Comparison of ENCODE assay signal across 11 cellular contexts in the genomic region with DNA sequence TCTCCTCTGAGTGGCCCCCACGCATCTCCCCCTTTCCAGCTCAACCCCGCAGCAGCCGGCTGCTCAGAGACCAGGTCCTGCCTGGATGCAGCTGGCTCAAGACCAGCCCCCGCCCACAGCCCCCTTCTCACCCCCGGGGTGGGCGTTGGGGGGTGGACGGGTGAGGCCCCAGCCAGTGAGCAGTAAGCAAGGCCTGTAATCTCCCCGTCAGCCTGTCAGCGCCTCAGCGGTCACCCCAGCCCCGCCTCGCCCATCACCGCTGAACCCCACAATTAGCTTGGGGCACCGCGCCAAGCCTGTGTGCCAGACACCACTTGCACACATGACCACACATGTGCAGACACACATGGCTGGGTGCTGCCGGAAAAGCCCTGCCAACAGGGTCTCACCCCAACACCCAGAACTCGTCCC. TPM values are rescaled to one million over a fixed set of nuclear protein-coding genes. Genes with fewer than 3 reads are reported as not detected.
A peak's percentile ranks its signal among the peaks of the same experiment; 100 is the strongest.
DNase-seq lines count a peak whose midpoint lies in the region; ATAC-seq and TF ChIP-seq lines count a peak whose summit lies in the region.
"Had no signal": no experiment of that assay in that cellular context is flagged by ENCODE, and none has a peak within 500 bp of the region (broad histone marks: within the 10 kb centered on the region; RNA-seq: fewer than 3 reads in every experiment).

No MANE protein-coding gene starts in this region.

- H3K27ac Mint-ChIP-seq in chondrocyte (ENCODE audit: unreplicated experiment) (peak overlapping the region; percentile 57), naive B cell (peak overlapping the region in 3 of 6 donors; percentile 34 to 88 (median 42))
- H3K27ac Mint-ChIP-seq in activated naive CD8-positive, alpha-beta T cell treated with anti-CD3 and anti-CD28 coated beads for 36 hours: no peak overlapping the region
- H3K27ac Mint-ChIP-seq in naive thymus-derived CD8-positive, alpha-beta T cell: no peak overlapping the region

- no peak for TF ChIP-seq CTCF in 22Rv1 (IDR thresholded peaks at IDR 0.05)
- no peak for TF ChIP-seq CTCF in chondrocyte (IDR thresholded peaks at IDR 0.05)

- no peaks in the 10 kb centered on the region for H3K9me3 ChIP-seq in Karpas-422 (ENCODE audit: low read length)
- H3K9me3 ChIP-seq: left lung had no signal

- H3K36me3 ChIP-seq in Karpas-422 (ENCODE audit: insufficient read depth, low read length): no peaks in the 10 kb centered on the region

- H3K27ac ChIP-seq in 22Rv1 (0 out of 2 replicates have a peak overlapping the region, but pooled peaks have one; percentile 95), Karpas-422 (ENCODE audit: low read length) (no peak overlapping the region)

- ATAC-seq in naive B cell (ENCODE audit: low read depth in 2 of 2): peak; percentile 63 to 68
- ATAC-seq in naive thymus-derived CD8-positive, alpha-beta T cell: no peak

- H3K9me3 Mint-ChIP-seq in chondrocyte (ENCODE audit: low read depth) (no peaks in the 10 kb centered on the region), naive B cell (no peaks in the 10 kb centered on the region)
- H3K9me3 Mint-ChIP-seq in activated naive CD8-positive, alpha-beta T cell treated with anti-CD3 and anti-CD28 coated beads for 36 hours: no peaks in the 10 kb centered on the region
- H3K9me3 Mint-ChIP-seq in naive thymus-derived CD8-positive, alpha-beta T cell: peaks cover 0 to 1% (median 0%) of the 10 kb centered on the region in 9 donors

- H3K27me3 Mint-ChIP-seq in chondrocyte (ENCODE audit: low read depth) (no peaks in the 10 kb centered on the region), naive B cell (peaks cover 6 to 47% (median 7%) of the 10 kb centered on the region in 3 donors)
- peaks cover 22% of the 10 kb centered on the region for H3K27me3 Mint-ChIP-seq in activated naive CD8-positive, alpha-beta T cell treated with anti-CD3 and anti-CD28 coated beads for 36 hours
- H3K27me3 Mint-ChIP-seq in naive thymus-derived CD8-positive, alpha-beta T cell: peaks cover 4 to 43% (median 5%) of the 10 kb centered on the region in 5 donors

- H3K4me1 Mint-ChIP-seq in chondrocyte (ENCODE audit: low read depth): peaks cover 75% of the 10 kb centered on the region
- peaks cover 54 to 55% (median 54%) of the 10 kb centered on the region in 3 donors for H3K4me1 Mint-ChIP-seq in naive B cell
- H3K4me1 Mint-ChIP-seq in activated naive CD8-positive, alpha-beta T cell treated with anti-CD3 and anti-CD28 coated beads for 36 hours: peaks cover 9% of the 10 kb centered on the region
- H3K4me1 Mint-ChIP-seq in naive thymus-derived CD8-positive, alpha-beta T cell: peaks cover 4 to 29% (median 13%) of the 10 kb centered on the region in 4 donors

- no peak overlapping the region for H3K9ac ChIP-seq in Karpas-422 (ENCODE audit: low read length)

- H3K9me2 ChIP-seq in Karpas-422 (replicated peaks; ENCODE audit: insufficient read depth, low read length): no peaks in the 10 kb centered on the region

- peaks cover 22% of the 10 kb centered on the region; the same call in 1 of the 2 replicates for H4K20me1 ChIP-seq in Karpas-422 (ENCODE audit: insufficient read depth, low read depth, low read length)

- no peak overlapping the region for H3K4me3 ChIP-seq in Karpas-422 (ENCODE audit: low read length)

- peak overlapping the region; percentile 13 for H3K4me2 ChIP-seq in Karpas-422 (ENCODE audit: low read depth, low read length, poor library complexity, severe bottlenecking)

- H3K4me1 ChIP-seq in Karpas-422 (ENCODE audit: low read length): peaks cover 50% of the 10 kb centered on the region

- H3K36me3 Mint-ChIP-seq in chondrocyte (ENCODE audit: low read depth) (no peaks in the 10 kb centered on the region), naive B cell (no peaks in the 10 kb centered on the region)
- no peaks in the 10 kb centered on the region for H3K36me3 Mint-ChIP-seq in activated naive CD8-positive, alpha-beta T cell treated with anti-CD3 and anti-CD28 coated beads for 36 hours
- H3K36me3 Mint-ChIP-seq in naive thymus-derived CD8-positive, alpha-beta T cell: no peaks in the 10 kb centered on the region

- H2AFZ ChIP-seq in Karpas-422 (ENCODE audit: low read length): no peak overlapping the region

- H3K27me3 ChIP-seq in Karpas-422 (ENCODE audit: low read length): no peaks in the 10 kb centered on the region

- DNase-seq in Karpas-422: peak; percentile 57
- DNase-seq in chondrocyte (ENCODE audit: low spot score): no peak
- DNase-seq in naive B cell: peak; percentile 57
- DNase-seq in NCI-H524 (lab: John Stamatoyannopoulos, UW): no peak
- no peak for DNase-seq in activated naive CD8-positive, alpha-beta T cell treated with anti-CD3 and anti-CD28 coated beads for 36 hours
- no peak for DNase-seq in naive thymus-derived CD8-positive, alpha-beta T cell
- no peak for DNase-seq in NK-92 (lab: John Stamatoyannopoulos, UW; ENCODE audit: unreplicated experiment)
- DNase-seq: NCI-H2107; stimulated activated CD4-positive, alpha-beta T cell treated with anti-CD3 and anti-CD28 coated beads, Interleukin-2, amount 100 ng/mL, for 24 hours had no signal

- no peak overlapping the region for H3K4me3 Mint-ChIP-seq in chondrocyte (ENCODE audit: unreplicated experiment)
- peak overlapping the region; percentile 35 to 83 (median 60) for H3K4me3 Mint-ChIP-seq in naive B cell
- no peak overlapping the region for H3K4me3 Mint-ChIP-seq in activated naive CD8-positive, alpha-beta T cell treated with anti-CD3 and anti-CD28 coated beads for 36 hours
- no peak overlapping the region for H3K4me3 Mint-ChIP-seq in naive thymus-derived CD8-positive, alpha-beta T cell

- POLR2A ChIA-PET in naive thymus-derived CD8-positive, alpha-beta T cell (lab: Charles Lee): interaction anchor here (0.9 to 1.3 kb wide), 2 partner anchors 23 to 25 kb away, joined by 3 read pairs; a partner anchor contains a TSS

- H3K79me2 ChIP-seq in Karpas-422 (ENCODE audit: low read length): no peaks in the 10 kb centered on the region

RNA-seq across cellular contexts. Expression of a gene that starts 5.9 kb away (rescaled TPM):
- total RNA-seq in Karpas-422 (2014; rRNA removed; shearing (Covaris generic); ENCODE audit: low replicate concordance): 2.6 and 7.8 TPM in 2 replicates
- total RNA-seq in chondrocyte: 300 to 356 TPM (median 346 TPM) in 3 replicates
- 1 to 10 TPM in 2 of 6 donors, under 1 TPM in 3, not detected in 1; 0.46 to 1.1 (median 0.66) TPM for polyA plus RNA-seq in naive B cell (ENCODE audit: low read depth in 6 of 6)
- 10 to 100 TPM; 16.1 to 16.8 TPM for total RNA-seq in activated naive CD8-positive, alpha-beta T cell treated with anti-CD3 and anti-CD28 coated beads for 36 hours
- total RNA-seq in naive thymus-derived CD8-positive, alpha-beta T cell: 10 to 100 TPM; 14.3 to 16.7 TPM
- polyA plus RNA-seq in naive thymus-derived CD8-positive, alpha-beta T cell: 1 to 10 TPM in 2 of 3 donors, under 1 TPM in 1; 0.72 to 4.1 (median 1.1) TPM

RNA-seq across cellular contexts. Expression of a gene that starts 25.2 kb away (rescaled TPM):
- 0.90 and 2.7 TPM in 2 replicates for total RNA-seq in Karpas-422 (2014; rRNA removed; shearing (Covaris generic); ENCODE audit: low replicate concordance)
- total RNA-seq in chondrocyte: 7.7 to 8.8 TPM (median 8.1 TPM) in 3 replicates
- polyA plus RNA-seq in naive B cell (ENCODE audit: low read depth in 6 of 6): under 1 TPM in 5 of 6 donors, not detected in 1; 0.05 to 0.43 (median 0.28) TPM
- total RNA-seq in activated naive CD8-positive, alpha-beta T cell treated with anti-CD3 and anti-CD28 coated beads for 36 hours: 1 to 10 TPM; 4.2 to 4.7 TPM
- 1 to 10 TPM; 7.0 to 9.1 TPM for total RNA-seq in naive thymus-derived CD8-positive, alpha-beta T cell
- polyA plus RNA-seq in naive thymus-derived CD8-positive, alpha-beta T cell: 1 to 10 TPM in 2 of 3 donors, under 1 TPM in 1; 0.53 to 1.1 (median 1.0) TPM

RNA-seq across cellular contexts. Expression of a gene that starts 31.4 kb away (rescaled TPM):
- total RNA-seq in Karpas-422 (2014; rRNA removed; shearing (Covaris generic); ENCODE audit: low replicate concordance): 6.4 and 15.8 TPM in 2 replicates
- 9.3 to 19.9 TPM (median 17.7 TPM) in 3 replicates for total RNA-seq in chondrocyte
- under 1 TPM in 3 of 6 donors, not detected in 3; 0.17 to 0.21 (median 0.19) TPM for polyA plus RNA-seq in naive B cell (ENCODE audit: low read depth in 6 of 6)
- 1 to 10 TPM; 3.2 to 3.3 TPM for total RNA-seq in activated naive CD8-positive, alpha-beta T cell treated with anti-CD3 and anti-CD28 coated beads for 36 hours
- total RNA-seq in naive thymus-derived CD8-positive, alpha-beta T cell: 1 to 10 TPM in 1 of 2 experiments, under 1 TPM in 1; 0.86 to 1.2 TPM
- polyA plus RNA-seq in naive thymus-derived CD8-positive, alpha-beta T cell: under 1 TPM; 0.13 to 0.24 (median 0.16) TPM

RNA-seq across cellular contexts. Expression of a gene that starts 40.1 kb away (rescaled TPM):
- 45.4 and 110 TPM in 2 replicates for total RNA-seq in Karpas-422 (2014; rRNA removed; shearing (Covaris generic); ENCODE audit: low replicate concordance)
- total RNA-seq in chondrocyte: 34.6 to 46.6 TPM (median 44.7 TPM) in 3 replicates
- under 1 TPM in 5 of 6 donors, not detected in 1; 0.04 to 0.19 (median 0.09) TPM for polyA plus RNA-seq in naive B cell (ENCODE audit: low read depth in 6 of 6)
- 1 to 10 TPM; 3.5 to 3.6 TPM for total RNA-seq in activated naive CD8-positive, alpha-beta T cell treated with anti-CD3 and anti-CD28 coated beads for 36 hours
- 1 to 10 TPM; 2.1 to 2.9 TPM for total RNA-seq in naive thymus-derived CD8-positive, alpha-beta T cell
- polyA plus RNA-seq in naive thymus-derived CD8-positive, alpha-beta T cell: under 1 TPM in 2 of 3 donors, not detected in 1; 0.02 to 0.03 TPM

RNA-seq across cellular contexts. Expression of a gene that starts 41.5 kb away (rescaled TPM):
- total RNA-seq in Karpas-422 (2014; rRNA removed; shearing (Covaris generic); ENCODE audit: low replicate concordance): 32.9 and 78.0 TPM in 2 replicates
- 46.2 to 53.1 TPM (median 47.1 TPM) in 3 replicates for total RNA-seq in chondrocyte
- polyA plus RNA-seq in naive B cell (ENCODE audit: low read depth in 6 of 6): 10 to 100 TPM; 11.9 to 28.1 (median 16.2) TPM
- total RNA-seq in activated naive CD8-positive, alpha-beta T cell treated with anti-CD3 and anti-CD28 coated beads for 36 hours: 10 to 100 TPM; 38.3 to 41.2 TPM
- 100 to 1,000 TPM in 1 of 2 experiments, 10 to 100 TPM in 1; 93.3 to 104 TPM for total RNA-seq in naive thymus-derived CD8-positive, alpha-beta T cell
- polyA plus RNA-seq in naive thymus-derived CD8-positive, alpha-beta T cell: 10 to 100 TPM; 13.3 to 29.1 (median 17.0) TPM

Comparison
In these comparisons a context has a peak if more than half of its experiments do, and no peak if none do; other contexts are left out.
1. DNase-seq: peak in Karpas-422 (single experiment) and naive B cell (single experiment); none in chondrocyte (single experiment), NCI-H524 (0 of 2), activated naive CD8-positive, alpha-beta T cell treated with anti-CD3 and anti-CD28 coated beads for 36 hours (single experiment), naive thymus-derived CD8-positive, alpha-beta T cell (0 of 10) and NK-92 (single experiment).
2. H3K4me3 Mint-ChIP-seq: peak in naive B cell (8 of 8); none in chondrocyte (single experiment), activated naive CD8-positive, alpha-beta T cell treated with anti-CD3 and anti-CD28 coated beads for 36 hours (single experiment) and naive thymus-derived CD8-positive, alpha-beta T cell (0 of 10).
3. ATAC-seq: peak in naive B cell (2 of 2); none in naive thymus-derived CD8-positive, alpha-beta T cell (0 of 2).
4. RNA of a gene that starts 5.9 kb away (total RNA-seq): 300 to 356 TPM in chondrocyte; 16.1 to 16.8 TPM in activated naive CD8-positive, alpha-beta T cell treated with anti-CD3 and anti-CD28 coated beads for 36 hours, 14.3 to 16.7 TPM in naive thymus-derived CD8-positive, alpha-beta T cell and 2.6 to 7.8 TPM in Karpas-422; every median in the first group is over 10 times any median in the second.